Comparison of ENCODE assay signal across 10 cellular contexts in the genomic region with DNA sequence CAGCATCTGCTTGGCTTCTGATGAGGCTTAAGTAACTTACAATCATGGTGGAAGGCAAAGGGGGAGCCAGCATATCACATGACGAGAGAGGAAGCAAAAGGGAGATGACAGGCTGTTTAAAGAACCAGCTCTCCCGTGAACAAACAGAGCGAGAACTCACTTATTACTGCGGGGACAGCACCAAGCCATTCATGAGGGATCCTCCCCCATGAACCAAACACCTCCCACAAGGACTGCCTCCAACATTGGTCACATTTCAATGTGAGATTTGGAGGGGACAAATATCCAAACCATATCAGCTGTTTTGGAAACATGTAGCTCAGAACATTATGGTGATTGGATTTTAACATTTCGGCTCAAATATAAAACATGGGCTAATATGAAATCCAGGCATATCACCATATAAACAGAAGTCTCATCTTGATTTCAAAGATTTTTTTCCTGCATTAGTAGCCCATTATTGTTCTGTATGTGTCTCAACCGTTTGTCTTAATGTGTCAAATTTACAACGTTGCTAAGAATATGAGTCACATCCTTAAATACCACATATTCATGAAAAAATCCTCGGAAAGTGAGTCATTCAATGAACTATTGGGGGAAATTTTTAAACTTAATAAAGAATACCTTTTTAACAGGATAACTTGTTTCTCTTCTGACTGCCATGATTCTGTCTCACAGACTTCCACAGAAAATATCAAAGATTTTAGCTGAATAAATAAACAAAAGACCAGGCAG.
DNase-seq lines count a peak whose midpoint lies in the region; ATAC-seq and TF ChIP-seq lines count a peak whose summit lies in the region.
"Had no signal": no experiment of that assay in that cellular context is flagged by ENCODE, and none has a peak within 500 bp of the region (broad histone marks: within the 10 kb centered on the region; RNA-seq: fewer than 3 reads in every experiment).

No MANE protein-coding gene starts in this region.

- TF ChIP-seq CTCF in astrocyte of the cerebellum (IDR thresholded peaks at IDR 0.05; ENCODE audit: low read depth, low read length, missing control alignments) (no peak), thyroid gland (IDR thresholded peaks at IDR 0.05) (no peak)

- H3K36me3 ChIP-seq in skeletal muscle satellite cell (ENCODE audit: insufficient read depth, low read length) (no peaks in the 10 kb centered on the region), thyroid gland (no peaks in the 10 kb centered on the region)

- H3K9me3 ChIP-seq in skeletal muscle satellite cell (replicated peaks; ENCODE audit: low read length) (no peaks in the 10 kb centered on the region), thyroid gland (no peaks in the 10 kb centered on the region)

- H3K4me3 ChIP-seq in astrocyte of the cerebellum (ENCODE audit: low read depth, low read length), result no peak overlapping the region
- H3K4me3 ChIP-seq in skeletal muscle satellite cell (ENCODE audit: low read length), result peak overlapping the region; percentile 36
- no peak overlapping the region for H3K4me3 ChIP-seq in thyroid gland (replicated peaks in 1 of 3)

- in situ Hi-C loops in astrocyte of the cerebellum (cut with HindIII; ENCODE audit: low sequenced_read_pairs), result no loop called here

- H3K4me2 ChIP-seq in skeletal muscle satellite cell (ENCODE audit: low read length), result peak overlapping the region; percentile 75

- ATAC-seq in activated CD4-positive, CD25-positive, alpha-beta regulatory T cell treated with anti-CD3 and anti-CD28 coated beads, Interleukin-2, amount 50 U/mL, for 24 hours, result peak; percentile 65 to 69
- ATAC-seq in HG03280 (IDR thresholded peaks at IDR 0.05; ENCODE audit: unreplicated experiment), result peak; percentile 47

- WGBS in thyroid gland, 2 donors, result 72 to 76% methylated on average over 8 of the region's 8 CpGs

- H3K27me3 ChIP-seq in skeletal muscle satellite cell (ENCODE audit: control insufficient read depth, insufficient read depth, low read length), result no peaks in the 10 kb centered on the region
- no peaks in the 10 kb centered on the region for H3K27me3 ChIP-seq in thyroid gland

- DNase-seq in activated CD4-positive, CD25-positive, alpha-beta regulatory T cell (lab: John Stamatoyannopoulos, UW), result no peak
- DNase-seq in astrocyte of the cerebellum (ENCODE audit: low read depth) (peak; percentile 72), NCI-H82 (lab: John Stamatoyannopoulos, UW) (no peak), NCI-H2081 treated with DMSO at 0.1 percent for 48 hours (lab: John Stamatoyannopoulos, UW) (no peak), thyroid gland (no peak)
- DNase-seq: hypothalamus, NCI-H446 had no signal

- no peak for TF ChIP-seq POLR2A in thyroid gland (IDR thresholded peaks at IDR 0.05)

- no peak overlapping the region for H3K27ac ChIP-seq in thyroid gland

- intact Hi-C loops in thyroid gland (cut with DNase I), result no loop called here

- peak overlapping the region; percentile 61 for H3K9ac ChIP-seq in skeletal muscle satellite cell (ENCODE audit: low read depth, low read length)

- H3K4me1 ChIP-seq in skeletal muscle satellite cell (ENCODE audit: control insufficient read depth, insufficient read depth, low read length) (peaks cover 51% of the 10 kb centered on the region), thyroid gland (no peaks in the 10 kb centered on the region)
